In the genomic region with DNA sequence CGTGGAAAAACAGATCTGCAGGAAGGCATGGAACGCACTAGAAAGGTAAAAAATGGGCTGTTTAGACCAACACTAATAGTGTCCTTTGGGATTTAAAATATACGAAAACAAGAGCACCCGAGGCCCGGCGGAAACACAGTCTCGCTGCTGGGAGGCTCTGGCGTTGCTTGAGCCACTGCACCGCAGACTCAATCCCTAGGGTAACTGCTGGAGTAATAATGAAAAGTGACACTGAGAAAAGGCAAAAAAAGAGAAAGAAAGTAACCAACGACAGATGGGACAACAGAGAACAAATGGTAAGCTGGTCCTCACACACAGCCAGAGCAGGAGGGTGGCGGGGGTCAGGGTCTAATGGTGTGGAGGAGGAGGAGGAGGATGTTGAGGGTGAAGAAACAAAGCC, we compare ENCODE assay signal across 1 cellular context.
A peak's percentile ranks its signal among the peaks of the same experiment; 100 is the strongest.
TF ChIP-seq lines count a peak whose summit lies in the region.

No MANE protein-coding gene starts in this region.

TF ChIP-seq in GM12878, 131 proteins besides CTCF, POLR2A, EP300 and RAD21:
- TF ChIP-seq, protein P1, sequence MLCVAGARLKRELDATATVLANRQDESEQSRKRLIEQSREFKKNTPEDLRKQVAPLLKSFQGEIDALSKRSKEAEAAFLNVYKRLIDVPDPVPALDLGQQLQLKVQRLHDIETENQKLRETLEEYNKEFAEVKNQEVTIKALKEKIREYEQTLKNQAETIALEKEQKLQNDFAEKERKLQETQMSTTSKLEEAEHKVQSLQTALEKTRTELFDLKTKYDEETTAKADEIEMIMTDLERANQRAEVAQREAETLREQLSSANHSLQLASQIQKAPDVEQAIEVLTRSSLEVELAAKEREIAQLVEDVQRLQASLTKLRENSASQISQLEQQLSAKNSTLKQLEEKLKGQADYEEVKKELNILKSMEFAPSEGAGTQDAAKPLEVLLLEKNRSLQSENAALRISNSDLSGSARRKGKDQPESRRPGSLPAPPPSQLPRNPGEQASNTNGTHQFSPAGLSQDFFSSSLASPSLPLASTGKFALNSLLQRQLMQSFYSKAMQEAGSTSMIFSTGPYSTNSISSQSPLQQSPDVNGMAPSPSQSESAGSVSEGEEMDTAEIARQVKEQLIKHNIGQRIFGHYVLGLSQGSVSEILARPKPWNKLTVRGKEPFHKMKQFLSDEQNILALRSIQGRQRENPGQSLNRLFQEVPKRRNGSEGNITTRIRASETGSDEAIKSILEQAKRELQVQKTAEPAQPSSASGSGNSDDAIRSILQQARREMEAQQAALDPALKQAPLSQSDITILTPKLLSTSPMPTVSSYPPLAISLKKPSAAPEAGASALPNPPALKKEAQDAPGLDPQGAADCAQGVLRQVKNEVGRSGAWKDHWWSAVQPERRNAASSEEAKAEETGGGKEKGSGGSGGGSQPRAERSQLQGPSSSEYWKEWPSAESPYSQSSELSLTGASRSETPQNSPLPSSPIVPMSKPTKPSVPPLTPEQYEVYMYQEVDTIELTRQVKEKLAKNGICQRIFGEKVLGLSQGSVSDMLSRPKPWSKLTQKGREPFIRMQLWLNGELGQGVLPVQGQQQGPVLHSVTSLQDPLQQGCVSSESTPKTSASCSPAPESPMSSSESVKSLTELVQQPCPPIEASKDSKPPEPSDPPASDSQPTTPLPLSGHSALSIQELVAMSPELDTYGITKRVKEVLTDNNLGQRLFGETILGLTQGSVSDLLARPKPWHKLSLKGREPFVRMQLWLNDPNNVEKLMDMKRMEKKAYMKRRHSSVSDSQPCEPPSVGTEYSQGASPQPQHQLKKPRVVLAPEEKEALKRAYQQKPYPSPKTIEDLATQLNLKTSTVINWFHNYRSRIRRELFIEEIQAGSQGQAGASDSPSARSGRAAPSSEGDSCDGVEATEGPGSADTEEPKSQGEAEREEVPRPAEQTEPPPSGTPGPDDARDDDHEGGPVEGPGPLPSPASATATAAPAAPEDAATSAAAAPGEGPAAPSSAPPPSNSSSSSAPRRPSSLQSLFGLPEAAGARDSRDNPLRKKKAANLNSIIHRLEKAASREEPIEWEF (IDR thresholded peaks at IDR 0.05; ENCODE audit: insufficient replicate concordance, low read depth, low read length) = peak; percentile 27
- TF ChIP-seq, protein P2, sequence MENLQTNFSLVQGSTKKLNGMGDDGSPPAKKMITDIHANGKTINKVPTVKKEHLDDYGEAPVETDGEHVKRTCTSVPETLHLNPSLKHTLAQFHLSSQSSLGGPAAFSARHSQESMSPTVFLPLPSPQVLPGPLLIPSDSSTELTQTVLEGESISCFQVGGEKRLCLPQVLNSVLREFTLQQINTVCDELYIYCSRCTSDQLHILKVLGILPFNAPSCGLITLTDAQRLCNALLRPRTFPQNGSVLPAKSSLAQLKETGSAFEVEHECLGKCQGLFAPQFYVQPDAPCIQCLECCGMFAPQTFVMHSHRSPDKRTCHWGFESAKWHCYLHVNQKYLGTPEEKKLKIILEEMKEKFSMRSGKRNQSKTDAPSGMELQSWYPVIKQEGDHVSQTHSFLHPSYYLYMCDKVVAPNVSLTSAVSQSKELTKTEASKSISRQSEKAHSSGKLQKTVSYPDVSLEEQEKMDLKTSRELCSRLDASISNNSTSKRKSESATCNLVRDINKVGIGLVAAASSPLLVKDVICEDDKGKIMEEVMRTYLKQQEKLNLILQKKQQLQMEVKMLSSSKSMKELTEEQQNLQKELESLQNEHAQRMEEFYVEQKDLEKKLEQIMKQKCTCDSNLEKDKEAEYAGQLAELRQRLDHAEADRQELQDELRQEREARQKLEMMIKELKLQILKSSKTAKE (IDR thresholded peaks at IDR 0.05; ENCODE audit: low read depth, poor library complexity, severe bottlenecking) = peak; percentile 47
- TF ChIP-seq ZNF384 (IDR thresholded peaks at IDR 0.05; ENCODE audit: borderline replicate concordance, low read depth, low read length) (peak; percentile 54; the same call in 1 of the 2 replicates), DPF2 (IDR thresholded peaks at IDR 0.05) (no peak), IKZF1 (conservative IDR thresholded peaks at IDR 0.05) (peak; percentile 50; the same call in 1 of the 2 replicates), MEF2B (IDR thresholded peaks at IDR 0.05; ENCODE audit: partially characterized antibody, poor library complexity, severe bottlenecking) (peak; percentile 93), MTA2 (IDR thresholded peaks at IDR 0.05; ENCODE audit: low read depth) (peak; percentile 36; the same call in 1 of the 2 replicates), NR2F1 (conservative IDR thresholded peaks at IDR 0.05) (no peak), MTA3 (IDR thresholded peaks at IDR 0.05; ENCODE audit: borderline replicate concordance, low read length) (no peak), KLF5 (IDR thresholded peaks at IDR 0.05; ENCODE audit: partially characterized antibody) (no peak), CBX5 (IDR thresholded peaks at IDR 0.05; ENCODE audit: low read depth) (no peak), IKZF2 (IDR thresholded peaks at IDR 0.05) (peak; percentile 52 to 61), SUPT20H (IDR thresholded peaks at IDR 0.05; ENCODE audit: borderline replicate concordance, control insufficient read depth, low read depth, low read length) (no peak), ZNF217 (IDR thresholded peaks at IDR 0.05) (no peak), ZBED1 (IDR thresholded peaks at IDR 0.05; ENCODE audit: borderline replicate concordance) (no peak), RUNX3 (IDR thresholded peaks at IDR 0.05; ENCODE audit: low read length) (peak; percentile 44; the same call in 1 of the 2 replicates)
- TF ChIP-seq, protein P3, sequence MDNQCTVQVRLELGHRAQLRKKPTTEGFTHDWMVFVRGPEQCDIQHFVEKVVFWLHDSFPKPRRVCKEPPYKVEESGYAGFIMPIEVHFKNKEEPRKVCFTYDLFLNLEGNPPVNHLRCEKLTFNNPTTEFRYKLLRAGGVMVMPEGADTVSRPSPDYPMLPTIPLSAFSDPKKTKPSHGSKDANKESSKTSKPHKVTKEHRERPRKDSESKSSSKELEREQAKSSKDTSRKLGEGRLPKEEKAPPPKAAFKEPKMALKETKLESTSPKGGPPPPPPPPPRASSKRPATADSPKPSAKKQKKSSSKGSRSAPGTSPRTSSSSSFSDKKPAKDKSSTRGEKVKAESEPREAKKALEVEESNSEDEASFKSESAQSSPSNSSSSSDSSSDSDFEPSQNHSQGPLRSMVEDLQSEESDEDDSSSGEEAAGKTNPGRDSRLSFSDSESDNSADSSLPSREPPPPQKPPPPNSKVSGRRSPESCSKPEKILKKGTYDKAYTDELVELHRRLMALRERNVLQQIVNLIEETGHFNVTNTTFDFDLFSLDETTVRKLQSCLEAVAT (IDR thresholded peaks at IDR 0.05) = no peak
- TF ChIP-seq, protein P4, sequence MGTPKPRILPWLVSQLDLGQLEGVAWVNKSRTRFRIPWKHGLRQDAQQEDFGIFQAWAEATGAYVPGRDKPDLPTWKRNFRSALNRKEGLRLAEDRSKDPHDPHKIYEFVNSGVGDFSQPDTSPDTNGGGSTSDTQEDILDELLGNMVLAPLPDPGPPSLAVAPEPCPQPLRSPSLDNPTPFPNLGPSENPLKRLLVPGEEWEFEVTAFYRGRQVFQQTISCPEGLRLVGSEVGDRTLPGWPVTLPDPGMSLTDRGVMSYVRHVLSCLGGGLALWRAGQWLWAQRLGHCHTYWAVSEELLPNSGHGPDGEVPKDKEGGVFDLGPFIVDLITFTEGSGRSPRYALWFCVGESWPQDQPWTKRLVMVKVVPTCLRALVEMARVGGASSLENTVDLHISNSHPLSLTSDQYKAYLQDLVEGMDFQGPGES (IDR thresholded peaks at IDR 0.05) = no peak
- TF ChIP-seq, protein P5, sequence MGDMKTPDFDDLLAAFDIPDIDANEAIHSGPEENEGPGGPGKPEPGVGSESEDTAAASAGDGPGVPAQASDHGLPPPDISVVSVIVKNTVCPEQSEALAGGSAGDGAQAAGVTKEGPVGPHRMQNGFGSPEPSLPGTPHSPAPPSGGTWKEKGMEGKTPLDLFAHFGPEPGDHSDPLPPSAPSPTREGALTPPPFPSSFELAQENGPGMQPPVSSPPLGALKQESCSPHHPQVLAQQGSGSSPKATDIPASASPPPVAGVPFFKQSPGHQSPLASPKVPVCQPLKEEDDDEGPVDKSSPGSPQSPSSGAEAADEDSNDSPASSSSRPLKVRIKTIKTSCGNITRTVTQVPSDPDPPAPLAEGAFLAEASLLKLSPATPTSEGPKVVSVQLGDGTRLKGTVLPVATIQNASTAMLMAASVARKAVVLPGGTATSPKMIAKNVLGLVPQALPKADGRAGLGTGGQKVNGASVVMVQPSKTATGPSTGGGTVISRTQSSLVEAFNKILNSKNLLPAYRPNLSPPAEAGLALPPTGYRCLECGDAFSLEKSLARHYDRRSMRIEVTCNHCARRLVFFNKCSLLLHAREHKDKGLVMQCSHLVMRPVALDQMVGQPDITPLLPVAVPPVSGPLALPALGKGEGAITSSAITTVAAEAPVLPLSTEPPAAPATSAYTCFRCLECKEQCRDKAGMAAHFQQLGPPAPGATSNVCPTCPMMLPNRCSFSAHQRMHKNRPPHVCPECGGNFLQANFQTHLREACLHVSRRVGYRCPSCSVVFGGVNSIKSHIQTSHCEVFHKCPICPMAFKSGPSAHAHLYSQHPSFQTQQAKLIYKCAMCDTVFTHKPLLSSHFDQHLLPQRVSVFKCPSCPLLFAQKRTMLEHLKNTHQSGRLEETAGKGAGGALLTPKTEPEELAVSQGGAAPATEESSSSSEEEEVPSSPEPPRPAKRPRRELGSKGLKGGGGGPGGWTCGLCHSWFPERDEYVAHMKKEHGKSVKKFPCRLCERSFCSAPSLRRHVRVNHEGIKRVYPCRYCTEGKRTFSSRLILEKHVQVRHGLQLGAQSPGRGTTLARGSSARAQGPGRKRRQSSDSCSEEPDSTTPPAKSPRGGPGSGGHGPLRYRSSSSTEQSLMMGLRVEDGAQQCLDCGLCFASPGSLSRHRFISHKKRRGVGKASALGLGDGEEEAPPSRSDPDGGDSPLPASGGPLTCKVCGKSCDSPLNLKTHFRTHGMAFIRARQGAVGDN (IDR thresholded peaks at IDR 0.05) = 0 out of 2 replicates have a peak, but pooled peaks have one; percentile 35
- TF ChIP-seq, protein P6, sequence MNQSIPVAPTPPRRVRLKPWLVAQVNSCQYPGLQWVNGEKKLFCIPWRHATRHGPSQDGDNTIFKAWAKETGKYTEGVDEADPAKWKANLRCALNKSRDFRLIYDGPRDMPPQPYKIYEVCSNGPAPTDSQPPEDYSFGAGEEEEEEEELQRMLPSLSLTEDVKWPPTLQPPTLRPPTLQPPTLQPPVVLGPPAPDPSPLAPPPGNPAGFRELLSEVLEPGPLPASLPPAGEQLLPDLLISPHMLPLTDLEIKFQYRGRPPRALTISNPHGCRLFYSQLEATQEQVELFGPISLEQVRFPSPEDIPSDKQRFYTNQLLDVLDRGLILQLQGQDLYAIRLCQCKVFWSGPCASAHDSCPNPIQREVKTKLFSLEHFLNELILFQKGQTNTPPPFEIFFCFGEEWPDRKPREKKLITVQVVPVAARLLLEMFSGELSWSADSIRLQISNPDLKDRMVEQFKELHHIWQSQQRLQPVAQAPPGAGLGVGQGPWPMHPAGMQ (IDR thresholded peaks at IDR 0.05; ENCODE audit: borderline replicate concordance) = no peak
- TF ChIP-seq, protein P7, sequence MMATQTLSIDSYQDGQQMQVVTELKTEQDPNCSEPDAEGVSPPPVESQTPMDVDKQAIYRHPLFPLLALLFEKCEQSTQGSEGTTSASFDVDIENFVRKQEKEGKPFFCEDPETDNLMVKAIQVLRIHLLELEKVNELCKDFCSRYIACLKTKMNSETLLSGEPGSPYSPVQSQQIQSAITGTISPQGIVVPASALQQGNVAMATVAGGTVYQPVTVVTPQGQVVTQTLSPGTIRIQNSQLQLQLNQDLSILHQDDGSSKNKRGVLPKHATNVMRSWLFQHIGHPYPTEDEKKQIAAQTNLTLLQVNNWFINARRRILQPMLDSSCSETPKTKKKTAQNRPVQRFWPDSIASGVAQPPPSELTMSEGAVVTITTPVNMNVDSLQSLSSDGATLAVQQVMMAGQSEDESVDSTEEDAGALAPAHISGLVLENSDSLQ (IDR thresholded peaks at IDR 0.05) = 0 out of 2 replicates have a peak, but pooled peaks have one; percentile 8
- TF ChIP-seq, protein P8, sequence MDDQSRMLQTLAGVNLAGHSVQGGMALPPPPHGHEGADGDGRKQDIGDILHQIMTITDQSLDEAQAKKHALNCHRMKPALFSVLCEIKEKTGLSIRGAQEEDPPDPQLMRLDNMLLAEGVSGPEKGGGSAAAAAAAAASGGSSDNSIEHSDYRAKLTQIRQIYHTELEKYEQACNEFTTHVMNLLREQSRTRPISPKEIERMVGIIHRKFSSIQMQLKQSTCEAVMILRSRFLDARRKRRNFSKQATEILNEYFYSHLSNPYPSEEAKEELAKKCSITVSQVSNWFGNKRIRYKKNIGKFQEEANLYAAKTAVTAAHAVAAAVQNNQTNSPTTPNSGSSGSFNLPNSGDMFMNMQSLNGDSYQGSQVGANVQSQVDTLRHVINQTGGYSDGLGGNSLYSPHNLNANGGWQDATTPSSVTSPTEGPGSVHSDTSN (IDR thresholded peaks at IDR 0.05; ENCODE audit: insufficient replicate concordance, low read depth, low read length) = no peak
- TF ChIP-seq, protein P9, sequence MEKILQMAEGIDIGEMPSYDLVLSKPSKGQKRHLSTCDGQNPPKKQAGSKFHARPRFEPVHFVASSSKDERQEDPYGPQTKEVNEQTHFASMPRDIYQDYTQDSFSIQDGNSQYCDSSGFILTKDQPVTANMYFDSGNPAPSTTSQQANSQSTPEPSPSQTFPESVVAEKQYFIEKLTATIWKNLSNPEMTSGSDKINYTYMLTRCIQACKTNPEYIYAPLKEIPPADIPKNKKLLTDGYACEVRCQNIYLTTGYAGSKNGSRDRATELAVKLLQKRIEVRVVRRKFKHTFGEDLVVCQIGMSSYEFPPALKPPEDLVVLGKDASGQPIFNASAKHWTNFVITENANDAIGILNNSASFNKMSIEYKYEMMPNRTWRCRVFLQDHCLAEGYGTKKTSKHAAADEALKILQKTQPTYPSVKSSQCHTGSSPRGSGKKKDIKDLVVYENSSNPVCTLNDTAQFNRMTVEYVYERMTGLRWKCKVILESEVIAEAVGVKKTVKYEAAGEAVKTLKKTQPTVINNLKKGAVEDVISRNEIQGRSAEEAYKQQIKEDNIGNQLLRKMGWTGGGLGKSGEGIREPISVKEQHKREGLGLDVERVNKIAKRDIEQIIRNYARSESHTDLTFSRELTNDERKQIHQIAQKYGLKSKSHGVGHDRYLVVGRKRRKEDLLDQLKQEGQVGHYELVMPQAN (conservative IDR thresholded peaks at IDR 0.05) = no peak
TF ChIP-seq in GM12878: peak in this region for 10.
